Comparison of ENCODE assay signal across 14 cellular contexts in genomic region chr1:184958554-184959353, GRCh38. TPM values are rescaled to one million over a fixed set of nuclear protein-coding genes. Genes with fewer than 3 reads are reported as not detected.
A peak's percentile ranks its signal among the peaks of the same experiment; 100 is the strongest.
DNase-seq lines count a peak whose midpoint lies in the region; ATAC-seq, FAIRE-seq and TF ChIP-seq lines count a peak whose summit lies in the region.
"Had no signal": no experiment of that assay in that cellular context is flagged by ENCODE, and none has a peak within 500 bp of the region (broad histone marks: within the 10 kb centered on the region; RNA-seq: fewer than 3 reads in every experiment).

No MANE protein-coding gene starts in this region.

- no peak overlapping the region for H3K9ac ChIP-seq in colonic mucosa (ENCODE audit: low read depth in 2 of 2, low read length in 2 of 2)

- intact Hi-C loops in colonic mucosa (cut with DNase I), result no loop called here
- intact Hi-C loops in stomach (cut with DNase I; ENCODE audit: low total_unique reads), result no loop called here

- DNase-seq in HTR-8/SVneo (ENCODE audit: insufficient read length, low spot score) (no peak), colonic mucosa (no peak), iris pigment epithelial cell (ENCODE audit: low read depth) (peak; percentile 19), stomach (no peak), D341Med (ENCODE audit: low spot score) (no peak)
- DNase-seq in effector CD8-positive, alpha-beta T cell (lab: John Stamatoyannopoulos, UW), result no peak
- DNase-seq: activated T-cell treated with anti-CD3 and anti-CD28 coated beads, Interleukin-2, amount 50 U/mL, for 72 hours; COR-L47; dermis blood vessel endothelial cell; Kasumi-1; NCI-H1105 treated with DMSO at 0.1 percent for 48 hours; OCI-M1 had no signal

- H3K27me3 ChIP-seq in colonic mucosa (no peaks in the 10 kb centered on the region), stomach (no peaks in the 10 kb centered on the region)

- peak; percentile 9 for FAIRE-seq in HTR-8/SVneo (lab: Jason Lieb, UNC)

- 57 to 68% (median 60%) methylated on average over 4 of the region's 4 CpGs for WGBS in stomach, 5 donors

- H3K4me3 ChIP-seq in colonic mucosa (no peak overlapping the region), stomach (no peak overlapping the region)

- ATAC-seq in GM21515 (IDR thresholded peaks at IDR 0.05; ENCODE audit: unreplicated experiment) (no peak), GM21390 (IDR thresholded peaks at IDR 0.05; ENCODE audit: unreplicated experiment) (no peak)
- ATAC-seq: activated T-cell treated with anti-CD3 and anti-CD28 coated beads, Interleukin-2, amount 50 U/mL, for 72 hours had no signal

- TF ChIP-seq POLR2A in stomach (IDR thresholded peaks at IDR 0.05), result no peak

- H3K36me3 ChIP-seq in colonic mucosa (no peaks in the 10 kb centered on the region), stomach (peaks cover 0 to 6% (median 0%) of the 10 kb centered on the region in 4 donors)

- H3K27ac ChIP-seq in colonic mucosa, result peak overlapping the region; percentile 25
- peak overlapping the region in 4 of 5 donors; percentile 16 to 71 (median 57) for H3K27ac ChIP-seq in stomach

- TF ChIP-seq CTCF in colonic mucosa (IDR thresholded peaks at IDR 0.05), result no peak
- TF ChIP-seq CTCF in stomach (IDR thresholded peaks at IDR 0.05), result no peak

- no peak for TF ChIP-seq EP300 in stomach (IDR thresholded peaks at IDR 0.05)

- H3K9me3 ChIP-seq in colonic mucosa, result no peaks in the 10 kb centered on the region
- no peaks in the 10 kb centered on the region for H3K9me3 ChIP-seq in stomach

- H3K4me1 ChIP-seq in colonic mucosa (no peaks in the 10 kb centered on the region), stomach (peaks cover 8 to 59% (median 33%) of the 10 kb centered on the region in 4 donors)

RNA-seq across cellular contexts. Expression of gene NIBAN1, which starts 15.6 kb away (rescaled TPM):
- total RNA-seq in colonic mucosa (10 to 100 TPM in 1 of 2 donors, 1 to 10 TPM in 1; 3.8 to 30.9 TPM), stomach (100 to 1,000 TPM in 2 of 5 donors, 10 to 100 TPM in 2, 1 to 10 TPM in 1; 9.8 to 302 (median 85.6) TPM)
- polyA plus RNA-seq in stomach, result 10 to 100 TPM in 1 of 3 donors, 1 to 10 TPM in 2; 7.5 to 18.7 (median 9.8) TPM
